In genomic region chr16:4412159-4412558, GRCh38 we compare ENCODE assay signal across 14 cellular contexts. TPM values are rescaled to one million over a fixed set of nuclear protein-coding genes. Genes with fewer than 3 reads are reported as not detected.
DNase-seq lines count a peak whose midpoint lies in the region; ATAC-seq and TF ChIP-seq lines count a peak whose summit lies in the region.
"Had no signal": no experiment of that assay in that cellular context is flagged by ENCODE, and none has a peak within 500 bp of the region (broad histone marks: within the 10 kb centered on the region; RNA-seq: fewer than 3 reads in every experiment).

No MANE protein-coding gene starts in this region.

- H3K4me3 Mint-ChIP-seq in CD4-positive, CD25-positive, alpha-beta regulatory T cell: peak overlapping the region in 1 of 4 donors; percentile 33
- H3K4me3 Mint-ChIP-seq: stimulated activated memory B cell treated with anti-CD40 and anti-IgM and Interleukin-4, amounts not matched to agents 10 μg/mL and 1 μg/mL and 100 μg/mL, for 72 hours had no signal

- no peaks in the 10 kb centered on the region for H3K9me3 ChIP-seq in CD4-positive, CD25-positive, alpha-beta regulatory T cell (ENCODE audit: control insufficient read depth in 2 of 2, low read length in 2 of 2)
- no peaks in the 10 kb centered on the region for H3K9me3 ChIP-seq in SJCRH30 (replicated peaks)
- no peaks in the 10 kb centered on the region for H3K9me3 ChIP-seq in effector memory CD4-positive, alpha-beta T cell (ENCODE audit: control insufficient read depth, low read length)
- H3K9me3 ChIP-seq in sigmoid colon: no peaks in the 10 kb centered on the region

- no peak for TF ChIP-seq CTCF in sigmoid colon (IDR thresholded peaks at IDR 0.05)

- H3K4me1 Mint-ChIP-seq in CD4-positive, CD25-positive, alpha-beta regulatory T cell: peaks cover 8 to 56% (median 37%) of the 10 kb centered on the region in 4 donors

- no peak for ATAC-seq in CD4-positive, CD25-positive, alpha-beta regulatory T cell (ENCODE audit: low read depth in 2 of 2)
- ATAC-seq in GM21528 (IDR thresholded peaks at IDR 0.05; ENCODE audit: low FRiP score, unreplicated experiment): no peak
- no peak for ATAC-seq in GM18505 (IDR thresholded peaks at IDR 0.05; ENCODE audit: unreplicated experiment)
- ATAC-seq: stimulated activated memory B cell treated with anti-CD40 and anti-IgM and Interleukin-4, amounts not matched to agents 10 μg/mL and 1 μg/mL and 100 μg/mL, for 72 hours had no signal

- intact Hi-C loops in sigmoid colon (cut with DNase I): loop anchor here (5.0 kb wide), 1 partner anchor 140 kb away; the partner anchor contains the start of gene TFAP4

- peaks cover 55% of the 10 kb centered on the region for H3K4me1 ChIP-seq in CD4-positive, CD25-positive, alpha-beta regulatory T cell (ENCODE audit: control insufficient read depth, insufficient read depth, low read length, poor library complexity, severe bottlenecking)
- H3K4me1 ChIP-seq in SJCRH30: peaks cover 61% of the 10 kb centered on the region
- H3K4me1 ChIP-seq in effector memory CD4-positive, alpha-beta T cell (ENCODE audit: control insufficient read depth, insufficient read depth, low read length, poor library complexity, severe bottlenecking): peaks cover 26% of the 10 kb centered on the region
- peaks cover 0 to 60% (median 32%) of the 10 kb centered on the region in 4 donors for H3K4me1 ChIP-seq in sigmoid colon

- H3K27me3 Mint-ChIP-seq in CD4-positive, CD25-positive, alpha-beta regulatory T cell: peaks cover 11% of the 10 kb centered on the region
- H3K27me3 Mint-ChIP-seq: stimulated activated memory B cell treated with anti-CD40 and anti-IgM and Interleukin-4, amounts not matched to agents 10 μg/mL and 1 μg/mL and 100 μg/mL, for 72 hours had no signal

- peaks cover 60% of the 10 kb centered on the region for H3K36me3 ChIP-seq in CD4-positive, CD25-positive, alpha-beta regulatory T cell (ENCODE audit: control insufficient read depth, insufficient read depth, low read length)
- H3K36me3 ChIP-seq in SJCRH30: no peaks in the 10 kb centered on the region
- peaks cover 60% of the 10 kb centered on the region for H3K36me3 ChIP-seq in effector memory CD4-positive, alpha-beta T cell (ENCODE audit: control insufficient read depth, insufficient read depth, low read length)
- peaks cover 0 to 35% (median 1%) of the 10 kb centered on the region in 4 donors for H3K36me3 ChIP-seq in sigmoid colon

- H3K36me3 Mint-ChIP-seq in CD4-positive, CD25-positive, alpha-beta regulatory T cell: peaks cover 15% of the 10 kb centered on the region

- no peaks in the 10 kb centered on the region for H3K9me3 Mint-ChIP-seq in CD4-positive, CD25-positive, alpha-beta regulatory T cell
- H3K9me3 Mint-ChIP-seq: activated T-helper 2 cell treated with anti-CD3 and anti-CD28 coated beads, Interferon-gamma antibody, Interleukin-2, Interleukin-4, amounts not matched to agents 10 μg/mL and 5 μg/mL and 100 μg/mL, durations not matched to agents 14 hours and 24 hours and 36 hours; stimulated activated memory B cell treated with anti-CD40 and anti-IgM and Interleukin-4, amounts not matched to agents 10 μg/mL and 1 μg/mL and 100 μg/mL, for 72 hours had no signal

- H3K27me3 ChIP-seq in CD4-positive, CD25-positive, alpha-beta regulatory T cell (ENCODE audit: control insufficient read depth, insufficient read depth, low read length): no peaks in the 10 kb centered on the region
- no peaks in the 10 kb centered on the region for H3K27me3 ChIP-seq in SJCRH30
- H3K27me3 ChIP-seq in effector memory CD4-positive, alpha-beta T cell (replicated peaks; ENCODE audit: control insufficient read depth, insufficient read depth, low read length, poor library complexity, severe bottlenecking): no peaks in the 10 kb centered on the region
- no peaks in the 10 kb centered on the region for H3K27me3 ChIP-seq in sigmoid colon

- TF ChIP-seq POLR2A in sigmoid colon (IDR thresholded peaks at IDR 0.05) (no peak), GM18505 (IDR thresholded peaks at IDR 0.05; ENCODE audit: borderline replicate concordance, extremely low read depth, insufficient read depth, insufficient read length) (no peak)

- H3K27ac Mint-ChIP-seq in CD4-positive, CD25-positive, alpha-beta regulatory T cell: peak overlapping the region in 2 of 3 donors; percentile 75
- H3K27ac Mint-ChIP-seq: activated T-helper 2 cell treated with anti-CD3 and anti-CD28 coated beads, Interferon-gamma antibody, Interleukin-2, Interleukin-4, amounts not matched to agents 10 μg/mL and 5 μg/mL and 100 μg/mL, durations not matched to agents 14 hours and 24 hours and 36 hours; stimulated activated memory B cell treated with anti-CD40 and anti-IgM and Interleukin-4, amounts not matched to agents 10 μg/mL and 1 μg/mL and 100 μg/mL, for 72 hours had no signal

- no peak overlapping the region for H3K4me3 ChIP-seq in CD4-positive, CD25-positive, alpha-beta regulatory T cell (ENCODE audit: low read depth, low read length)
- H3K4me3 ChIP-seq in SJCRH30 (no peak overlapping the region), sigmoid colon (no peak overlapping the region)
- H3K4me3 ChIP-seq in effector memory CD4-positive, alpha-beta T cell (ENCODE audit: insufficient read depth, low read depth, low read length, poor library complexity, severe bottlenecking): no peak overlapping the region

- no peak for DNase-seq in CD4-positive, CD25-positive, alpha-beta regulatory T cell
- DNase-seq in SJCRH30 (no peak), sigmoid colon (no peak), NCI-H2081 treated with DMSO at 0.1 percent for 48 hours (lab: John Stamatoyannopoulos, UW) (no peak), putamen (ENCODE audit: low spot score) (no peak)
- DNase-seq in effector memory CD4-positive, alpha-beta T cell: no peak
- DNase-seq: amniotic stem cell, KBM-7, NCI-H2029, NCI-H524 had no signal

- 89 to 94% methylated on average over 8 of the region's 8 CpGs for WGBS in sigmoid colon, 2 donors

- no peak for TF ChIP-seq EP300 in sigmoid colon (IDR thresholded peaks at IDR 0.05)

- H3K27ac ChIP-seq in CD4-positive, CD25-positive, alpha-beta regulatory T cell (ENCODE audit: insufficient read depth, low read length, poor library complexity, severe bottlenecking): no peak overlapping the region
- H3K27ac ChIP-seq in SJCRH30 (peak overlapping the region; percentile 68), sigmoid colon (peak overlapping the region; percentile 6 to 59 (median 30))
- H3K27ac ChIP-seq in effector memory CD4-positive, alpha-beta T cell (ENCODE audit: insufficient read depth, low read length, poor library complexity, severe bottlenecking): peak overlapping the region; percentile 99

RNA-seq across cellular contexts. Expression of gene CORO7, which starts 4.2 kb away (rescaled TPM):
- total RNA-seq in CD4-positive, CD25-positive, alpha-beta regulatory T cell: 718 TPM
- polyA plus RNA-seq in CD4-positive, CD25-positive, alpha-beta regulatory T cell: 10 to 100 TPM; 52.5 to 69.3 (median 59.4) TPM
- total RNA-seq in SJCRH30 (2014; rRNA removed; shearing (Covaris generic)): 48.2 and 49.7 TPM in 2 replicates
- total RNA-seq in sigmoid colon: 10 to 100 TPM; 10.0 to 34.6 (median 19.1) TPM
- polyA plus RNA-seq in sigmoid colon: 10 to 100 TPM; 10.8 to 43.4 (median 12.5) TPM

RNA-seq across cellular contexts. Expression of gene DNAJA3, which starts 13.5 kb away (rescaled TPM):
- 27.0 TPM for total RNA-seq in CD4-positive, CD25-positive, alpha-beta regulatory T cell
- polyA plus RNA-seq in CD4-positive, CD25-positive, alpha-beta regulatory T cell: 10 to 100 TPM; 27.5 to 49.7 (median 41.8) TPM
- 55.4 and 56.7 TPM in 2 replicates for total RNA-seq in SJCRH30 (2014; rRNA removed; shearing (Covaris generic))
- 10 to 100 TPM; 41.3 to 47.4 (median 44.4) TPM for total RNA-seq in sigmoid colon
- polyA plus RNA-seq in sigmoid colon: 10 to 100 TPM; 28.2 to 53.3 (median 35.6) TPM

RNA-seq across cellular contexts. Expression of gene VASN, which starts 40.5 kb away (rescaled TPM):
- 0.57 TPM for total RNA-seq in CD4-positive, CD25-positive, alpha-beta regulatory T cell
- under 1 TPM in 1 of 4 donors, not detected in 3; 0.14 TPM for polyA plus RNA-seq in CD4-positive, CD25-positive, alpha-beta regulatory T cell
- 0.18 and 0.28 TPM in 2 replicates for total RNA-seq in SJCRH30 (2014; rRNA removed; shearing (Covaris generic))
- total RNA-seq in sigmoid colon: 10 to 100 TPM in 1 of 4 donors, 1 to 10 TPM in 3; 7.1 to 10.2 (median 8.3) TPM
- 1 to 10 TPM in 2 of 3 donors, under 1 TPM in 1; 0.46 to 4.2 (median 2.4) TPM for polyA plus RNA-seq in sigmoid colon
- total RNA-seq: activated T-helper 2 cell treated with anti-CD3 and anti-CD28 coated beads, Interferon-gamma antibody, Interleukin-2, Interleukin-4, amounts not matched to agents 10 μg/mL and 5 μg/mL and 100 μg/mL, durations not matched to agents 14 hours and 24 hours and 36 hours had no signal

Comparison
In these comparisons a context has a peak if more than half of its experiments do, and no peak if none do; other contexts are left out.
1. RNA of gene CORO7, which starts 4.2 kb away (total RNA-seq): 718 TPM in CD4-positive, CD25-positive, alpha-beta regulatory T cell (single experiment); 48.2 to 49.7 TPM in SJCRH30 and 10.0 to 34.6 TPM in sigmoid colon; every median in the first group is over 10 times any median in the second.